ENCODE assay signal across 24 cellular contexts in genomic region chr5:140012443-140012842, GRCh38. TPM values are rescaled to one million over a fixed set of nuclear protein-coding genes. Genes with fewer than 3 reads are reported as not detected.
"Had no signal": no experiment of that assay in that cellular context is flagged by ENCODE, and none has a peak within 500 bp of the region (broad histone marks: within the 10 kb centered on the region; RNA-seq: fewer than 3 reads in every experiment).

No MANE protein-coding gene starts in this region.

- H3K27me3 ChIP-seq: dorsolateral prefrontal cortex, esophagus muscularis mucosa, heart right ventricle had no signal

- H3K27ac Mint-ChIP-seq: mesothelial cell of epicardium had no signal

- H3K9me3 ChIP-seq: esophagus muscularis mucosa, left lung, lower lobe of right lung, mucosa of descending colon had no signal

- H3K36me3 Mint-ChIP-seq: mesothelial cell of epicardium had no signal

- FAIRE-seq: colon, endothelial cell of umbilical vein, frontal cortex, islet of Langerhans, keratinocyte had no signal

- DNase-seq: dermis blood vessel endothelial cell; dorsolateral prefrontal cortex; effector CD4-positive, alpha-beta T cell; effector memory CD4-positive, alpha-beta T cell; foreskin keratinocyte; glutamatergic neuron; head of caudate nucleus; heart right ventricle; hippocampal formation; left cardiac atrium; left lung; left ventricle myocardium superior; lower lobe of right lung; mesenchymal stem cell; mucosa of descending colon had no signal

- ATAC-seq: foreskin keratinocyte, heart right ventricle, left cardiac atrium, left lung, left ventricle myocardium superior, lower lobe of right lung, mucosa of descending colon had no signal

- H3K4me3 Mint-ChIP-seq: mesothelial cell of epicardium had no signal

- H3K4me3 ChIP-seq: coronary artery, dorsolateral prefrontal cortex, esophagus muscularis mucosa, heart right ventricle, left lung, lower lobe of right lung, mucosa of descending colon had no signal

- H3K27ac ChIP-seq: coronary artery, dorsolateral prefrontal cortex, esophagus muscularis mucosa, foreskin keratinocyte, left lung, lower lobe of right lung had no signal

- H3K36me3 ChIP-seq: esophagus muscularis mucosa, heart right ventricle, left lung, lower lobe of right lung had no signal

- H3K4me1 Mint-ChIP-seq: mesothelial cell of epicardium had no signal

- H3K4me1 ChIP-seq: foreskin keratinocyte, left lung, lower lobe of right lung had no signal

RNA-seq across cellular contexts. Expression of gene NRG2, which starts 30.7 kb away (rescaled TPM):
- total RNA-seq: kidney epithelial cell had no signal
